17 cellular contexts compared by ENCODE assay signal in genomic region chr13:80096383-80096782, GRCh38.
"Had no signal": no experiment of that assay in that cellular context is flagged by ENCODE, and none has a peak within 500 bp of the region (broad histone marks: within the 10 kb centered on the region; RNA-seq: fewer than 3 reads in every experiment).

No MANE protein-coding gene starts in this region.

- ATAC-seq: foreskin keratinocyte; natural killer cell; stimulated activated memory B cell treated with anti-CD40 and anti-IgM and Interleukin-4, amounts not matched to agents 10 μg/mL and 1 μg/mL and 100 μg/mL, for 72 hours; upper lobe of right lung had no signal

- H3K4me1 ChIP-seq: esophagus squamous epithelium, foreskin keratinocyte, right atrium auricular region, tibial nerve, upper lobe of right lung had no signal

- H3K4me3 Mint-ChIP-seq: dendritic cell treated with granulocyte-macrophage colony-stimulating factor and Interleukin-4, amounts not matched to agents 40 ng/mL and 50 ng/mL, for 4 days; natural killer cell; neural crest cell; stimulated activated memory B cell treated with anti-CD40 and anti-IgM and Interleukin-4, amounts not matched to agents 10 μg/mL and 1 μg/mL and 100 μg/mL, for 72 hours; stimulated activated naive CD8-positive, alpha-beta T cell treated with anti-CD3 and anti-CD28 coated beads, Interleukin-15, Interleukin-2, amounts not matched to agents 100 ng/mL and 50 ng/mL, for 24 hours had no signal

- H3K27me3 Mint-ChIP-seq: stimulated activated memory B cell treated with anti-CD40 and anti-IgM and Interleukin-4, amounts not matched to agents 10 μg/mL and 1 μg/mL and 100 μg/mL, for 72 hours; stimulated activated naive CD8-positive, alpha-beta T cell treated with anti-CD3 and anti-CD28 coated beads, Interleukin-15, Interleukin-2, amounts not matched to agents 100 ng/mL and 50 ng/mL, for 24 hours had no signal

- H3K27ac ChIP-seq: esophagus squamous epithelium, foreskin keratinocyte, right atrium auricular region, tibial nerve, upper lobe of right lung had no signal

- DNase-seq: cerebellar nuclear complex; esophagus squamous epithelium; foreskin keratinocyte; kidney glomerular epithelial cell; mammary epithelial cell; natural killer cell; posterior cingulate gyrus; stimulated activated CD4-positive, alpha-beta T cell treated with anti-CD3 and anti-CD28 coated beads, Interleukin-1b, Interleukin-23, amount 100 ng/mL, for 48 hours; stimulated activated CD4-positive, alpha-beta T cell treated with anti-CD3 and anti-CD28 coated beads, Interleukin-4, amount 100 ng/mL, for 24 hours; upper lobe of right lung had no signal

- H3K36me3 Mint-ChIP-seq: natural killer cell; stimulated activated memory B cell treated with anti-CD40 and anti-IgM and Interleukin-4, amounts not matched to agents 10 μg/mL and 1 μg/mL and 100 μg/mL, for 72 hours had no signal

- H3K9me3 ChIP-seq: esophagus squamous epithelium, right atrium auricular region, tibial nerve, upper lobe of right lung had no signal

- H3K9me3 Mint-ChIP-seq: dendritic cell treated with granulocyte-macrophage colony-stimulating factor and Interleukin-4, amounts not matched to agents 40 ng/mL and 50 ng/mL, for 4 days; natural killer cell; stimulated activated naive CD8-positive, alpha-beta T cell treated with anti-CD3 and anti-CD28 coated beads, Interleukin-15, Interleukin-2, amounts not matched to agents 100 ng/mL and 50 ng/mL, for 24 hours had no signal

- FAIRE-seq: islet of Langerhans had no signal

- H3K4me1 Mint-ChIP-seq: natural killer cell; neural crest cell; stimulated activated memory B cell treated with anti-CD40 and anti-IgM and Interleukin-4, amounts not matched to agents 10 μg/mL and 1 μg/mL and 100 μg/mL, for 72 hours had no signal

- H3K27ac Mint-ChIP-seq: dendritic cell treated with granulocyte-macrophage colony-stimulating factor and Interleukin-4, amounts not matched to agents 40 ng/mL and 50 ng/mL, for 4 days; natural killer cell; stimulated activated memory B cell treated with anti-CD40 and anti-IgM and Interleukin-4, amounts not matched to agents 10 μg/mL and 1 μg/mL and 100 μg/mL, for 72 hours; stimulated activated naive CD8-positive, alpha-beta T cell treated with anti-CD3 and anti-CD28 coated beads, Interleukin-15, Interleukin-2, amounts not matched to agents 100 ng/mL and 50 ng/mL, for 24 hours had no signal

- H3K27me3 ChIP-seq: esophagus squamous epithelium, foreskin keratinocyte, right atrium auricular region, tibial nerve, upper lobe of right lung had no signal
